ENCODE assay signal across 18 cellular contexts in genomic region chr1:63326106-63326472, GRCh38. TPM values are rescaled to one million over a fixed set of nuclear protein-coding genes. Genes with fewer than 3 reads are reported as not detected.
DNase-seq lines count a peak whose midpoint lies in the region; ATAC-seq, FAIRE-seq and TF ChIP-seq lines count a peak whose summit lies in the region.
"Had no signal": no experiment of that assay in that cellular context is flagged by ENCODE, and none has a peak within 500 bp of the region (broad histone marks: within the 10 kb centered on the region; RNA-seq: fewer than 3 reads in every experiment).

No MANE protein-coding gene starts in this region.

- no peak for ATAC-seq in activated CD8-positive, alpha-beta T cell treated with anti-CD3 and anti-CD28 coated beads, Interleukin-2, amount 10 ng/mL, durations not matched to agents 7 days and 5 days
- no peak for ATAC-seq in activated CD8-positive, alpha-beta T cell treated with anti-CD3 and anti-CD28 coated beads for 36 hours
- ATAC-seq in GM21529 (IDR thresholded peaks at IDR 0.05; ENCODE audit: unreplicated experiment) (no peak), HG02763 (IDR thresholded peaks at IDR 0.05; ENCODE audit: unreplicated experiment) (no peak), GM19463 (IDR thresholded peaks at IDR 0.05; ENCODE audit: unreplicated experiment) (no peak)

- H2BK15ac ChIP-seq in H1 (ENCODE audit: low read length), result no peak overlapping the region

- H3K4me1 ChIP-seq in HEK293 (ENCODE audit: control insufficient read depth, insufficient read depth, low read length), result peaks cover 5% of the 10 kb centered on the region; the same call in 1 of the 2 replicates
- peaks cover 6 to 34% (median 17%) of the 10 kb centered on the region in 4 experiments for H3K4me1 ChIP-seq in H1 (replicated peaks in 1 of 4; ENCODE audit: control insufficient read depth in 3 of 4, insufficient read depth in 4 of 4, low read length in 3 of 4)

- H3K4me1 Mint-ChIP-seq in activated CD8-positive, alpha-beta T cell treated with anti-CD3 and anti-CD28 coated beads, Interleukin-2, amount 10 ng/mL, durations not matched to agents 7 days and 5 days (ENCODE audit: low read depth), result peaks cover 42% of the 10 kb centered on the region
- peaks cover 30% of the 10 kb centered on the region for H3K4me1 Mint-ChIP-seq in activated CD8-positive, alpha-beta T cell treated with anti-CD3 and anti-CD28 coated beads for 36 hours (ENCODE audit: low read depth)
- H3K4me1 Mint-ChIP-seq in neural crest cell, result peaks cover 47% of the 10 kb centered on the region

- H2BK5ac ChIP-seq in H1 (ENCODE audit: low read depth, low read length), result no peak overlapping the region

- WGBS in H1 (ENCODE audit: extremely low coverage in 1 of 2, insufficient coverage in 1 of 2, insufficient read length in 1 of 2, insufficient replicate concordance in 2 of 2, low coverage in 1 of 2, low lambda C conversion rate in 2 of 2, missing lambda C conversion rate in 1 of 2), 2 experiments, result 0% methylated on average over 20 of the region's 20 CpGs; no CpG with 5 or more reads in 1 of the 2 experiments

- H2BK20ac ChIP-seq in H1 (ENCODE audit: low read length), result no peak overlapping the region

- H3K27me3 ChIP-seq in H1 (replicated peaks in 1 of 4; ENCODE audit: control insufficient read depth in 3 of 4, extremely low read depth in 1 of 4, insufficient read depth in 3 of 4, low read length in 3 of 4), result peaks cover 0 to 73% (median 46%) of the 10 kb centered on the region in 4 experiments; a peak in 5 of 7 replicates

- H4K5ac ChIP-seq in H1 (ENCODE audit: insufficient read length, low read depth, low read length), result no peak overlapping the region

- no peak for TF ChIP-seq RAD21 in H1 (IDR thresholded peaks at IDR 0.05 in 1 of 2, conservative IDR thresholded peaks at IDR 0.05 in 1 of 2; ENCODE audit: low read depth in 2 of 2, low read length in 2 of 2)

- no peak overlapping the region for H3K56ac ChIP-seq in H1 (replicated peaks; ENCODE audit: insufficient read length, low read depth, low read length)

- H3K27ac ChIP-seq in HEK293 (ENCODE audit: extremely low read depth, low read depth, low read length) (no peak overlapping the region), H1 (ENCODE audit: low read depth, low read length) (no peak overlapping the region)
- H3K27ac ChIP-seq: ovary, thoracic aorta had no signal

- H3K23me2 ChIP-seq in H1 (ENCODE audit: low read depth, low read length), result peaks cover 39% of the 10 kb centered on the region

- H3K36me3 ChIP-seq in HEK293 (ENCODE audit: control insufficient read depth in 2 of 2, insufficient read depth in 1 of 2, low read length in 2 of 2), result no peaks in the 10 kb centered on the region
- no peaks in the 10 kb centered on the region for H3K36me3 ChIP-seq in H1 (ENCODE audit: control insufficient read depth in 2 of 4, insufficient read depth in 4 of 4, low read length in 3 of 4)
- H3K36me3 ChIP-seq: ovary, thoracic aorta had no signal

- FAIRE-seq in H1 (lab: Jason Lieb, UNC), result no peak

- 0 out of 2 replicates have a peak overlapping the region, but pooled peaks have one; percentile 43 for H2BK12ac ChIP-seq in H1 (ENCODE audit: low read depth, low read length)

- no peak for DNase-seq in activated CD8-positive, alpha-beta T cell treated with anti-CD3 and anti-CD28 coated beads, Interleukin-2, amount 10 ng/mL, durations not matched to agents 7 days and 5 days
- DNase-seq in activated CD8-positive, alpha-beta T cell treated with anti-CD3 and anti-CD28 coated beads for 36 hours, result no peak
- DNase-seq in H1 (ENCODE audit: low read depth in 1 of 2, low spot score in 2 of 2), result peak in 1 of 2 experiments; percentile 60
- DNase-seq in neural crest cell (ENCODE audit: low read depth, low spot score), result peak; percentile 35
- DNase-seq: activated CD4-positive, alpha-beta T cell treated with anti-CD3 and anti-CD28 coated beads for 4 hours; activated naive CD4-positive, alpha-beta T cell treated with anti-CD3 and anti-CD28 coated beads for 36 hours; hypothalamus; KBM-7; mammary epithelial cell; NCI-H1417 treated with DMSO at 0.1 percent for 48 hours; ovary; stimulated activated CD4-positive, alpha-beta T cell treated with anti-CD3 and anti-CD28 coated beads, Interleukin-12 subunit alpha, Interleukin-12 subunit beta, amount 100 ng/mL, for 4 hours had no signal

- H3K36me3 Mint-ChIP-seq in activated CD8-positive, alpha-beta T cell treated with anti-CD3 and anti-CD28 coated beads, Interleukin-2, amount 10 ng/mL, durations not matched to agents 7 days and 5 days (ENCODE audit: low read depth), result peaks cover 13% of the 10 kb centered on the region
- H3K36me3 Mint-ChIP-seq in activated CD8-positive, alpha-beta T cell treated with anti-CD3 and anti-CD28 coated beads for 36 hours (ENCODE audit: low read depth), result peaks cover 21% of the 10 kb centered on the region
- H3K36me3 Mint-ChIP-seq in neural crest cell (ENCODE audit: low read depth), result peaks cover 11% of the 10 kb centered on the region

- intact Hi-C loops in activated CD8-positive, alpha-beta T cell treated with anti-CD3 and anti-CD28 coated beads for 36 hours (cut with micrococcal nuclease), result loop anchor here (5.0 to 10.0 kb wide), 2 partner anchors 116 to 199 kb away; partner anchors contain the start of genes EFCAB7 and ITGB3BP

- no peak for TF ChIP-seq EP300 in H1 (IDR thresholded peaks at IDR 0.05; ENCODE audit: borderline replicate concordance in 1 of 2, low read depth in 2 of 2, low read length in 2 of 2)

- peaks cover 66% of the 10 kb centered on the region for H3K27me3 Mint-ChIP-seq in activated CD8-positive, alpha-beta T cell treated with anti-CD3 and anti-CD28 coated beads, Interleukin-2, amount 10 ng/mL, durations not matched to agents 7 days and 5 days (ENCODE audit: low read depth)
- H3K27me3 Mint-ChIP-seq in activated CD8-positive, alpha-beta T cell treated with anti-CD3 and anti-CD28 coated beads for 36 hours, result peaks cover 66% of the 10 kb centered on the region
- peaks cover 84% of the 10 kb centered on the region for H3K27me3 Mint-ChIP-seq in neural crest cell (ENCODE audit: low read depth)

- POLR2A ChIA-PET in activated CD8-positive, alpha-beta T cell treated with anti-CD3 and anti-CD28 coated beads, Interleukin-2, amount 10 ng/mL, durations not matched to agents 7 days and 5 days (lab: Charles Lee), result no interaction called here
- POLR2A ChIA-PET in activated CD8-positive, alpha-beta T cell treated with anti-CD3 and anti-CD28 coated beads for 36 hours (lab: Charles Lee), result no interaction called here
- POLR2A ChIA-PET in HEK293 (lab: Yijun Ruan, JAX) (no interaction called here), H1 (lab: Charles Lee; ENCODE audit: partially characterized antibody) (interaction anchor here (2.8 kb wide), 1 partner anchor 9 kb away, joined by 15 read pairs; no protein-coding TSS in a partner anchor)

- H3K18ac ChIP-seq in H1 (ENCODE audit: extremely low read depth, low read length), result peak overlapping the region; percentile 4; the same call in 1 of the 2 replicates

- peaks cover 0 to 19% of the 10 kb centered on the region in 2 experiments; a peak in 3 of 4 replicates for H3K79me2 ChIP-seq in H1 (ENCODE audit: control insufficient read depth in 1 of 2, insufficient read depth in 2 of 2, low read length in 2 of 2)

- H3K79me1 ChIP-seq in H1 (ENCODE audit: low read depth, low read length), result no peaks in the 10 kb centered on the region

- H3K4me3 ChIP-seq in HEK293 (ENCODE audit: low read depth, low read length) (no peak overlapping the region), H1 (ENCODE audit: extremely low read depth in 1 of 4, insufficient read depth in 2 of 4, low read depth in 3 of 4, low read length in 4 of 4) (peak overlapping the region; percentile 2 to 80 (median 22); a peak in 7 of 8 replicates)
- H3K4me3 ChIP-seq: ovary, thoracic aorta had no signal

- CTCF ChIA-PET in activated CD8-positive, alpha-beta T cell treated with anti-CD3 and anti-CD28 coated beads, Interleukin-2, amount 10 ng/mL, durations not matched to agents 7 days and 5 days (lab: Charles Lee), result interaction anchor here (1.1 to 2.8 kb wide), 5 partner anchors 9 to 110 kb away, joined by 3 to 8 read pairs (median 3); no protein-coding TSS in a partner anchor
- CTCF ChIA-PET in activated CD8-positive, alpha-beta T cell treated with anti-CD3 and anti-CD28 coated beads for 36 hours (lab: Charles Lee), result interaction anchor here (1.2 to 5.2 kb wide), 2 partner anchors 8 to 12 kb away, joined by 3 to 39 read pairs; no protein-coding TSS in a partner anchor
- CTCF ChIA-PET in HEK293 (lab: Yijun Ruan, JAX) (interaction anchor here (0.6 to 3.8 kb wide), 8 partner anchors 10 to 269 kb away, joined by 3 to 34 read pairs (median 5); no protein-coding TSS in a partner anchor), H1 (lab: Charles Lee; ENCODE audit: partially characterized antibody) (interaction anchor here (0.7 to 6.5 kb wide), 10 partner anchors 9 to 253 kb away, joined by 3 to 71 read pairs (median 8); no protein-coding TSS in a partner anchor)

- no peak for TF ChIP-seq POLR2A in H1 (IDR thresholded peaks at IDR 0.05; ENCODE audit: control extremely low read depth in 1 of 2, low read depth in 2 of 2, low read length in 2 of 2)

- no peak overlapping the region for H3K14ac ChIP-seq in H1 (ENCODE audit: insufficient read length)

- H4K91ac ChIP-seq in H1 (replicated peaks; ENCODE audit: insufficient read length, low read length), result no peak overlapping the region

- H2BK120ac ChIP-seq in H1 (replicated peaks; ENCODE audit: low read depth, low read length), result no peak overlapping the region

- no peak for TF ChIP-seq CTCF in activated CD8-positive, alpha-beta T cell treated with anti-CD3 and anti-CD28 coated beads for 36 hours (IDR thresholded peaks at IDR 0.05)
- TF ChIP-seq CTCF in HEK293 (tag by site-specific recombination; IDR thresholded peaks at IDR 0.05) (no peak), H1 (IDR thresholded peaks at IDR 0.05; ENCODE audit: control extremely low read depth in 1 of 3, insufficient read depth in 1 of 3, low read depth in 1 of 3, low read length in 3 of 3) (no peak), neural crest cell (conservative IDR thresholded peaks at IDR 0.05) (peak; percentile 12)

- no peak overlapping the region for H3K9ac ChIP-seq in H1 (replicated peaks in 1 of 4; ENCODE audit: extremely low read depth in 1 of 4, low read depth in 3 of 4, low read length in 3 of 4)

- H2AK5ac ChIP-seq in H1 (ENCODE audit: low read depth, low read length), result no peak overlapping the region

- no peak overlapping the region for H4K8ac ChIP-seq in H1 (ENCODE audit: extremely low read depth, insufficient read depth, low read length)

- H3K4ac ChIP-seq in H1 (replicated peaks; ENCODE audit: insufficient read length, low read depth, low read length), result no peak overlapping the region

- peaks cover 6% of the 10 kb centered on the region for H3K9me3 Mint-ChIP-seq in activated CD8-positive, alpha-beta T cell treated with anti-CD3 and anti-CD28 coated beads, Interleukin-2, amount 10 ng/mL, durations not matched to agents 7 days and 5 days (ENCODE audit: insufficient read depth)
- peaks cover 7% of the 10 kb centered on the region for H3K9me3 Mint-ChIP-seq in activated CD8-positive, alpha-beta T cell treated with anti-CD3 and anti-CD28 coated beads for 36 hours
- no peaks in the 10 kb centered on the region for H3K9me3 Mint-ChIP-seq in neural crest cell
- H3K9me3 Mint-ChIP-seq: activated naive CD4-positive, alpha-beta T cell treated with anti-CD3 and anti-CD28 coated beads for 36 hours had no signal

- H3K27ac Mint-ChIP-seq in activated CD8-positive, alpha-beta T cell treated with anti-CD3 and anti-CD28 coated beads, Interleukin-2, amount 10 ng/mL, durations not matched to agents 7 days and 5 days, result no peak overlapping the region
- no peak overlapping the region for H3K27ac Mint-ChIP-seq in activated CD8-positive, alpha-beta T cell treated with anti-CD3 and anti-CD28 coated beads for 36 hours
- peak overlapping the region; percentile 64 for H3K27ac Mint-ChIP-seq in neural crest cell (ENCODE audit: unreplicated experiment)
- H3K27ac Mint-ChIP-seq: activated naive CD4-positive, alpha-beta T cell treated with anti-CD3 and anti-CD28 coated beads for 36 hours had no signal

- no peak overlapping the region for H3K23ac ChIP-seq in H1 (ENCODE audit: insufficient read length)

- H4K20me1 ChIP-seq in H1 (replicated peaks in 1 of 2; ENCODE audit: control insufficient read depth in 1 of 2, insufficient read depth in 2 of 2, low read length in 2 of 2), result peaks cover 0 to 2% of the 10 kb centered on the region in 2 experiments

- peak overlapping the region; percentile 10 for H3K4me3 Mint-ChIP-seq in activated CD8-positive, alpha-beta T cell treated with anti-CD3 and anti-CD28 coated beads, Interleukin-2, amount 10 ng/mL, durations not matched to agents 7 days and 5 days
- H3K4me3 Mint-ChIP-seq in activated CD8-positive, alpha-beta T cell treated with anti-CD3 and anti-CD28 coated beads for 36 hours, result no peak overlapping the region
- peak overlapping the region; percentile 95 for H3K4me3 Mint-ChIP-seq in neural crest cell
- H3K4me3 Mint-ChIP-seq: activated naive CD4-positive, alpha-beta T cell treated with anti-CD3 and anti-CD28 coated beads for 36 hours had no signal

- H2AFZ ChIP-seq in H1 (ENCODE audit: low read length), result no peak overlapping the region

- peak overlapping the region; percentile 84 to 94 for H3K4me2 ChIP-seq in H1 (ENCODE audit: insufficient read depth in 1 of 2, low read depth in 2 of 2, low read length in 2 of 2)

- H3K9me3 ChIP-seq in HEK293 (ENCODE audit: control insufficient read depth, insufficient read depth, low read depth, low read length), result no peaks in the 10 kb centered on the region
- H3K9me3 ChIP-seq in H1 (ENCODE audit: insufficient read depth in 2 of 2, low read depth in 1 of 2, low read length in 1 of 2), result no peaks in the 10 kb centered on the region
- H3K9me3 ChIP-seq: thoracic aorta had no signal

RNA-seq across cellular contexts. Expression of gene FOXD3, which starts 3.7 kb away (rescaled TPM):
- total RNA-seq in activated CD8-positive, alpha-beta T cell treated with anti-CD3 and anti-CD28 coated beads, Interleukin-2, amount 10 ng/mL, durations not matched to agents 7 days and 5 days, result not detected
- total RNA-seq in activated CD8-positive, alpha-beta T cell treated with anti-CD3 and anti-CD28 coated beads for 36 hours, result not detected
- total RNA-seq in H1 (2021; fragmentation: NEBNext Ultra II Directional; extraction: Animal tissue kit (Norgen Biotek cat#: 25700)), result 33.7 and 35.8 TPM in 2 replicates
- polyA plus RNA-seq in H1 (2011; rRNA removed), result 8.7 and 12.8 TPM in 2 replicates
- polyA plus RNA-seq in H1 (2011; cell fraction: cytosol; rRNA removed), result 7.3 TPM
- polyA plus RNA-seq in H1 (2011; cell fraction: nucleus; rRNA removed), result 9.5 TPM
- 7.6 to 12.3 TPM (median 11.1 TPM) in 4 replicates for polyA plus RNA-seq in H1 (2012, experiment 1 of 2)
- 10.5 TPM for polyA plus RNA-seq in H1 (2012, experiment 2 of 2)
- 27.2 TPM for polyA plus RNA-seq in H1 (2013, experiment 1 of 2)
- polyA plus RNA-seq in H1 (2013, experiment 2 of 2), result 26.0 TPM
- 1.5 and 2.1 TPM in 2 replicates for polyA minus RNA-seq in H1 (2011; rRNA and poly(A)+ RNA removed)
- 15.1 TPM for polyA minus RNA-seq in H1 (2011; cell fraction: cytosol; rRNA and poly(A)+ RNA removed)
- 9.2 TPM for polyA minus RNA-seq in H1 (2011; cell fraction: nucleus; rRNA and poly(A)+ RNA removed)
- total RNA-seq in neural crest cell, result 42.5 and 46.9 TPM in 2 replicates
- total RNA-seq: activated naive CD4-positive, alpha-beta T cell treated with anti-CD3 and anti-CD28 coated beads for 36 hours; mammary epithelial cell; T-helper 2 cell treated with Interferon-gamma antibody and Interleukin-4, amounts not matched to agents 100 ng/mL and 5 ng/mL, for 36 hours had no signal
- polyA plus RNA-seq: mammary epithelial cell had no signal

RNA-seq across cellular contexts. Expression of gene ALG6, which starts 41.3 kb away (rescaled TPM):
- 10 to 100 TPM; 23.1 to 25.6 TPM for total RNA-seq in activated CD8-positive, alpha-beta T cell treated with anti-CD3 and anti-CD28 coated beads, Interleukin-2, amount 10 ng/mL, durations not matched to agents 7 days and 5 days
- total RNA-seq in activated CD8-positive, alpha-beta T cell treated with anti-CD3 and anti-CD28 coated beads for 36 hours, result 10 to 100 TPM; 15.1 to 17.7 TPM
- 25.1 and 26.8 TPM in 2 replicates for total RNA-seq in H1 (2021; fragmentation: NEBNext Ultra II Directional; extraction: Animal tissue kit (Norgen Biotek cat#: 25700))
- 8.4 and 17.8 TPM in 2 replicates for polyA plus RNA-seq in H1 (2011; rRNA removed)
- polyA plus RNA-seq in H1 (2011; cell fraction: cytosol; rRNA removed), result 16.8 TPM
- polyA plus RNA-seq in H1 (2011; cell fraction: nucleus; rRNA removed), result 5.4 TPM
- polyA plus RNA-seq in H1 (2012, experiment 1 of 2), result 10.8 to 22.0 TPM (median 11.8 TPM) in 4 replicates
- polyA plus RNA-seq in H1 (2012, experiment 2 of 2), result 2.6 TPM
- polyA plus RNA-seq in H1 (2013, experiment 1 of 2), result 33.2 TPM
- polyA plus RNA-seq in H1 (2013, experiment 2 of 2), result 30.2 TPM
- polyA minus RNA-seq in H1 (2011; rRNA and poly(A)+ RNA removed), result 16.4 and 22.2 TPM in 2 replicates
- polyA minus RNA-seq in H1 (2011; cell fraction: cytosol; rRNA and poly(A)+ RNA removed), result 8.4 TPM
- 26.5 TPM for polyA minus RNA-seq in H1 (2011; cell fraction: nucleus; rRNA and poly(A)+ RNA removed)
- 26.0 and 26.9 TPM in 2 replicates for total RNA-seq in neural crest cell

Comparison
In these comparisons a context has a peak if more than half of its experiments do, and no peak if none do; other contexts are left out.
1. RNA of gene FOXD3, which starts 3.7 kb away (total RNA-seq): 42.5 to 46.9 TPM in neural crest cell and 33.7 to 35.8 TPM in H1; not detected in activated CD8-positive, alpha-beta T cell treated with anti-CD3 and anti-CD28 coated beads, Interleukin-2, amount 10 ng/mL, durations not matched to agents 7 days and 5 days and not detected in activated CD8-positive, alpha-beta T cell treated with anti-CD3 and anti-CD28 coated beads for 36 hours; every median in the first group is over 10 times any median in the second.